In genomic region chr16:30876867-30877266, GRCh38 we compare ENCODE assay signal across 1 cellular context.
A peak's percentile ranks its signal among the peaks of the same experiment; 100 is the strongest.
TF ChIP-seq lines count a peak whose summit lies in the region.

No MANE protein-coding gene starts in this region.

TF ChIP-seq in K562, 482 proteins besides CTCF, POLR2A, EP300 and RAD21 (continued from another document):
- TF ChIP-seq YY1 (IDR thresholded peaks at IDR 0.05; ENCODE audit: borderline replicate concordance in 1 of 3, control insufficient read depth in 1 of 3, extremely low read depth in 1 of 3, insufficient read depth in 3 of 3, insufficient read length in 1 of 3, insufficient replicate concordance in 2 of 3, low read depth in 1 of 3, low read length in 2 of 3) = peak in 2 of 3 experiments; percentile 10 to 12
- no peak for TF ChIP-seq TCF3 (CRISPR knock-in tag; IDR thresholded peaks at IDR 0.05)
- no peak for TF ChIP-seq PTRF (tag; IDR thresholded peaks at IDR 0.05)
